In genomic region chr16:67667817-67668494, GRCh38 we compare ENCODE assay signal across 1 cellular context.
TF ChIP-seq lines count a peak whose summit lies in the region.

No MANE protein-coding gene starts in this region.

TF ChIP-seq in IMR-90, 13 proteins besides CTCF, POLR2A, EP300 and RAD21 (continued from another document):
- TF ChIP-seq, protein P1, sequence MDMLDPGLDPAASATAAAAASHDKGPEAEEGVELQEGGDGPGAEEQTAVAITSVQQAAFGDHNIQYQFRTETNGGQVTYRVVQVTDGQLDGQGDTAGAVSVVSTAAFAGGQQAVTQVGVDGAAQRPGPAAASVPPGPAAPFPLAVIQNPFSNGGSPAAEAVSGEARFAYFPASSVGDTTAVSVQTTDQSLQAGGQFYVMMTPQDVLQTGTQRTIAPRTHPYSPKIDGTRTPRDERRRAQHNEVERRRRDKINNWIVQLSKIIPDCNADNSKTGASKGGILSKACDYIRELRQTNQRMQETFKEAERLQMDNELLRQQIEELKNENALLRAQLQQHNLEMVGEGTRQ (IDR thresholded peaks at IDR 0.05; ENCODE audit: low read depth, low read length) = no peak
- TF ChIP-seq FOS (IDR thresholded peaks at IDR 0.05; ENCODE audit: low read depth, low read length) (no peak), CEBPB (IDR thresholded peaks at IDR 0.05; ENCODE audit: low read depth, low read length) (no peak), MXI1 (IDR thresholded peaks at IDR 0.05; ENCODE audit: borderline replicate concordance, low read depth, low read length) (0 out of 2 replicates have a peak, but pooled peaks have one; percentile 64), MAZ (IDR thresholded peaks at IDR 0.05; ENCODE audit: borderline replicate concordance, low read depth, low read length) (peak; percentile 62; the same call in 1 of the 2 replicates), RFX5 (IDR thresholded peaks at IDR 0.05; ENCODE audit: low read depth, low read length) (no peak), BHLHE40 (IDR thresholded peaks at IDR 0.05; ENCODE audit: low read depth, low read length) (no peak), NFE2L2 (IDR thresholded peaks at IDR 0.05; ENCODE audit: low read depth, low read length) (no peak)
